Comparison of ENCODE assay signal across 21 cellular contexts in the genomic region with DNA sequence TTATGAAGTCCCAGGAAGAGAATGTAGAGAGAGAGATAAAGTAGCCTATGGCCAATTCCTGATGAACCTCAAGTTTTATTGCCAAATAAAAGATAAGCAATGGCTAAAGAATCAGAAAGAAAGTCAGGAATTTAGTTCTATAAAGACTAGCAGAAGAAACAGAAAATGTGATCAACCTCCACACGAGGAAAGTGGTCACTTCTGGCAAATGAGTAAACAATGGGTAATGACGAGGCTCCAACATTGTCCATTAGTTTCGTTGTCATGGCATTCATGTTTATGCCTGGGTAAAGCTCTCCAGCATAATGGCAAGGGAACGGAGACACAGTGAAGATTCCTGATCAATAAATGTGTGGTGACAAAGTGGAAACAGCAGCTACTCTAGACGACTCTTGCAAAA.
"Had no signal": no experiment of that assay in that cellular context is flagged by ENCODE, and none has a peak within 500 bp of the region (broad histone marks: within the 10 kb centered on the region; RNA-seq: fewer than 3 reads in every experiment).

No MANE protein-coding gene starts in this region.

- ATAC-seq: left cardiac atrium; left ventricle myocardium superior; pancreas; right lobe of liver; stimulated activated effector memory CD8-positive, alpha-beta T cell treated with anti-CD3 and anti-CD28 coated beads, Interleukin-12 subunit alpha, Interleukin-12 subunit beta, amount 100 ng/mL, for 72 hours; stimulated activated naive CD8-positive, alpha-beta T cell treated with anti-CD3 and anti-CD28 coated beads, Interleukin-15, Interleukin-2, amounts not matched to agents 100 U/mL and 50 U/mL, for 24 hours had no signal

- H3K4me1 ChIP-seq: pancreas, prostate gland, right lobe of liver, suprapubic skin, thyroid gland, uterus had no signal

- H3K27ac ChIP-seq: hepatocyte, pancreas, prostate gland, right lobe of liver, suprapubic skin, thyroid gland, uterus had no signal

- H3K27me3 ChIP-seq: hepatocyte, pancreas, right lobe of liver, suprapubic skin, thyroid gland, uterus had no signal

- DNase-seq: dermis blood vessel endothelial cell; erythroblast; foreskin melanocyte; head of caudate nucleus; kidney; left cardiac atrium; left ventricle myocardium superior; mesenchymal stem cell; naive B cell; occipital lobe; pancreas; right lobe of liver; stimulated activated CD4-positive, alpha-beta T cell treated with anti-CD3 and anti-CD28 coated beads, Interleukin-4, amount 100 ng/mL, for 1 hour; stimulated activated CD8-positive, alpha-beta memory T cell treated with anti-CD3 and anti-CD28 coated beads, Interleukin-4, amount 100 ng/mL, for 48 hours; stimulated activated naive CD8-positive, alpha-beta T cell treated with anti-CD3 and anti-CD28 coated beads, Interleukin-15, Interleukin-2, amounts not matched to agents 100 U/mL and 50 U/mL, for 24 hours; thyroid gland; uterus had no signal
